Comparison of ENCODE assay signal across 25 cellular contexts in the genomic region with DNA sequence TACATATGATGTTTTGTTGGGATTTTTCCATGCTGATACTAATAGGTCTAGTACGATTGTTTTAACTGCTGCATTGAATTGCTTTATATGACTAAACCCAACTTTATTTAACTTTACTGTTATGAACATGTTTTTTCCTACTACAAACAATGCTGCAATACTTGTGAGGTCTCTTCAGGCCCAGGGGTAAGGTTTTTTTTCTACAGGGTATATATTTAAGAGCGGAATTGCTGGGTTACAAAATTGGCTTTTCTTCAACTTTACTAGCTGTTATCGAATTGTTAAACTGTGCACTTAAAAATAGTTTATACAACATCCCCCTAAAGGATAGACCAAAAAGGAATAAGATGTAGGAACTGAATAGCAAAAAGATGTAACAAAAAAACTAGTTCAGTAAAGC.
"Had no signal": no experiment of that assay in that cellular context is flagged by ENCODE, and none has a peak within 500 bp of the region (broad histone marks: within the 10 kb centered on the region; RNA-seq: fewer than 3 reads in every experiment).

No MANE protein-coding gene starts in this region.

- H3K4me3 Mint-ChIP-seq: dendritic cell treated with granulocyte-macrophage colony-stimulating factor and Interleukin-4, amounts not matched to agents 40 ng/mL and 50 ng/mL, for 4 days; effector memory CD8-positive, alpha-beta T cell; endodermal cell had no signal

- H3K27me3 Mint-ChIP-seq: dendritic cell treated with granulocyte-macrophage colony-stimulating factor and Interleukin-4, amounts not matched to agents 40 ng/mL and 50 ng/mL, for 4 days had no signal

- ATAC-seq: effector memory CD8-positive, alpha-beta T cell; esophagus mucosa; foreskin keratinocyte; gastrocnemius medialis; gastroesophageal sphincter; heart left ventricle; heart right ventricle had no signal

- H3K4me1 ChIP-seq: colonic mucosa, esophagus muscularis mucosa, esophagus squamous epithelium, foreskin keratinocyte, gastrocnemius medialis, gastroesophageal sphincter had no signal

- H3K27ac Mint-ChIP-seq: dendritic cell treated with granulocyte-macrophage colony-stimulating factor and Interleukin-4, amounts not matched to agents 40 ng/mL and 50 ng/mL, for 4 days; effector memory CD8-positive, alpha-beta T cell; endodermal cell had no signal

- DNase-seq: colonic mucosa; cortex of kidney; dermis blood vessel endothelial cell; dorsolateral prefrontal cortex; effector CD4-positive, alpha-beta T cell; effector CD8-positive, alpha-beta T cell; effector memory CD4-positive, alpha-beta T cell; effector memory CD8-positive, alpha-beta T cell; endodermal cell; erythroblast; esophagus squamous epithelium; foreskin fibroblast; foreskin keratinocyte; foreskin melanocyte; gastrocnemius medialis; glutamatergic neuron; head of caudate nucleus; heart left ventricle; heart right ventricle had no signal

- H3K4me1 Mint-ChIP-seq: endodermal cell had no signal

- H3K36me3 ChIP-seq: colonic mucosa, esophagus muscularis mucosa, esophagus squamous epithelium, gastrocnemius medialis, gastroesophageal sphincter had no signal

- H3K27ac ChIP-seq: colonic mucosa, coronary artery, dorsolateral prefrontal cortex, epithelial cell of prostate, esophagus muscularis mucosa, esophagus squamous epithelium, foreskin keratinocyte, gastrocnemius medialis, gastroesophageal sphincter, heart left ventricle, heart right ventricle had no signal

- H3K4me3 ChIP-seq: colonic mucosa, coronary artery, dorsolateral prefrontal cortex, esophagus muscularis mucosa, esophagus squamous epithelium, gastrocnemius medialis, gastroesophageal sphincter, heart left ventricle, heart right ventricle had no signal

- H3K9me3 Mint-ChIP-seq: effector memory CD8-positive, alpha-beta T cell had no signal

- H3K9me3 ChIP-seq: colonic mucosa, esophagus muscularis mucosa, esophagus squamous epithelium, gastrocnemius medialis had no signal

- H3K27me3 ChIP-seq: colonic mucosa, dorsolateral prefrontal cortex, esophagus muscularis mucosa, esophagus squamous epithelium, foreskin keratinocyte, gastrocnemius medialis, gastroesophageal sphincter, heart left ventricle, heart right ventricle had no signal
